Comparison of ENCODE assay signal across 8 cellular contexts in genomic region chr2:87640961-87641563, GRCh38.
A peak's percentile ranks its signal among the peaks of the same experiment; 100 is the strongest.
DNase-seq lines count a peak whose midpoint lies in the region; ATAC-seq and TF ChIP-seq lines count a peak whose summit lies in the region.
"Not testable (repeated sequence)": the region's sequence is repeated elsewhere in the genome, so short reads cannot be mapped to it uniquely, and the experiment has no call there.

No MANE protein-coding gene starts in this region.

- peak; percentile 30 for ATAC-seq in activated CD4-positive, alpha-beta T cell treated with anti-CD3 and anti-CD28 coated beads for 36 hours
- ATAC-seq in memory B cell (ENCODE audit: low read depth), result peak; percentile 24
- ATAC-seq in stimulated activated naive CD8-positive, alpha-beta T cell treated with anti-CD3 and anti-CD28 coated beads, Interleukin-15, amount 100 ng/mL, for 72 hours, result peak; percentile 45

- H3K9me3 ChIP-seq in esophagus muscularis mucosa, result not testable (repeated sequence)

- not testable (repeated sequence) for H3K27ac Mint-ChIP-seq in activated CD4-positive, alpha-beta T cell treated with anti-CD3 and anti-CD28 coated beads for 36 hours; memory B cell; stimulated activated naive CD8-positive, alpha-beta T cell treated with anti-CD3 and anti-CD28 coated beads, Interleukin-15, amount 100 ng/mL, for 72 hours

- intact Hi-C loops in activated CD4-positive, alpha-beta T cell treated with anti-CD3 and anti-CD28 coated beads for 36 hours (cut with DNase I, micrococcal nuclease); esophagus muscularis mucosa (cut with DNase I): not testable (repeated sequence)

- CTCF ChIA-PET in activated CD4-positive, alpha-beta T cell treated with anti-CD3 and anti-CD28 coated beads for 36 hours (lab: Charles Lee), result not testable (repeated sequence)

- TF ChIP-seq CTCF in esophagus muscularis mucosa (IDR thresholded peaks at IDR 0.05), result not testable (repeated sequence)

- not testable (repeated sequence) for TF ChIP-seq POLR2A in esophagus muscularis mucosa (IDR thresholded peaks at IDR 0.05; ENCODE audit: low read depth)

- not testable (repeated sequence) for H3K36me3 Mint-ChIP-seq in activated CD4-positive, alpha-beta T cell treated with anti-CD3 and anti-CD28 coated beads for 36 hours (ENCODE audit: low read depth); memory B cell

- H3K27me3 ChIP-seq in esophagus muscularis mucosa, result not testable (repeated sequence)

- WGBS in esophagus muscularis mucosa, result 78% methylated on average over 3 of the region's 4 CpGs

- H3K9me3 Mint-ChIP-seq in activated CD4-positive, alpha-beta T cell treated with anti-CD3 and anti-CD28 coated beads for 36 hours (ENCODE audit: low read depth); memory B cell; stimulated activated naive CD8-positive, alpha-beta T cell treated with anti-CD3 and anti-CD28 coated beads, Interleukin-15, amount 100 ng/mL, for 72 hours: not testable (repeated sequence)

- not testable (repeated sequence) for TF ChIP-seq EP300 in esophagus muscularis mucosa (IDR thresholded peaks at IDR 0.05)

- POLR2A ChIA-PET in activated CD4-positive, alpha-beta T cell treated with anti-CD3 and anti-CD28 coated beads for 36 hours (lab: Charles Lee), result not testable (repeated sequence)

- H3K27me3 Mint-ChIP-seq in activated CD4-positive, alpha-beta T cell treated with anti-CD3 and anti-CD28 coated beads for 36 hours; memory B cell; stimulated activated naive CD8-positive, alpha-beta T cell treated with anti-CD3 and anti-CD28 coated beads, Interleukin-15, amount 100 ng/mL, for 72 hours: not testable (repeated sequence)

- not testable (repeated sequence) for H3K36me3 ChIP-seq in esophagus muscularis mucosa

- not testable (repeated sequence) for H3K4me3 Mint-ChIP-seq in activated CD4-positive, alpha-beta T cell treated with anti-CD3 and anti-CD28 coated beads for 36 hours; memory B cell; stimulated activated naive CD8-positive, alpha-beta T cell treated with anti-CD3 and anti-CD28 coated beads, Interleukin-15, amount 100 ng/mL, for 72 hours

- not testable (repeated sequence) for H3K4me1 Mint-ChIP-seq in activated CD4-positive, alpha-beta T cell treated with anti-CD3 and anti-CD28 coated beads for 36 hours; memory B cell; stimulated activated naive CD8-positive, alpha-beta T cell treated with anti-CD3 and anti-CD28 coated beads, Interleukin-15, amount 100 ng/mL, for 72 hours

- DNase-seq in A172 (ENCODE audit: low spot score) (peak; percentile 18), Daoy (ENCODE audit: low read depth) (peak; percentile 23), M059J (ENCODE audit: low read depth) (peak; percentile 41), astrocyte of the hippocampus (ENCODE audit: low read depth, low spot score) (peak; percentile 61), esophagus muscularis mucosa (ENCODE audit: extremely low spot score) (peak; percentile 29)
- DNase-seq in activated CD4-positive, alpha-beta T cell treated with anti-CD3 and anti-CD28 coated beads for 36 hours; memory B cell (ENCODE audit: low spot score in 2 of 2); stimulated activated naive CD8-positive, alpha-beta T cell treated with anti-CD3 and anti-CD28 coated beads, Interleukin-15, amount 100 ng/mL, for 72 hours: not testable (repeated sequence)

- not testable (repeated sequence) for H3K27ac ChIP-seq in esophagus muscularis mucosa (replicated peaks in 1 of 4)

- H3K4me3 ChIP-seq in esophagus muscularis mucosa, result not testable (repeated sequence)

- not testable (repeated sequence) for H3K4me1 ChIP-seq in esophagus muscularis mucosa
